ENCODE assay signal across 29 cellular contexts in genomic region chr5:24141046-24141445, GRCh38.
DNase-seq lines count a peak whose midpoint lies in the region; ATAC-seq and TF ChIP-seq lines count a peak whose summit lies in the region.
"Had no signal": no experiment of that assay in that cellular context is flagged by ENCODE, and none has a peak within 500 bp of the region (broad histone marks: within the 10 kb centered on the region; RNA-seq: fewer than 3 reads in every experiment).

No MANE protein-coding gene starts in this region.

- no peak overlapping the region for H3K27ac Mint-ChIP-seq in CD8-positive, alpha-beta memory T cell
- H3K27ac Mint-ChIP-seq: activated naive CD4-positive, alpha-beta T cell treated with anti-CD3 and anti-CD28 coated beads for 36 hours; B cell; T-cell had no signal

- WGBS in aorta, 2 donors: 45 to 62% methylated on average over 3 of the region's 3 CpGs

- peak; percentile 23 for DNase-seq in Right ventricle myocardium inferior (ENCODE audit: missing footprints)
- DNase-seq in right atrium auricular region (ENCODE audit: low spot score): no peak
- DNase-seq in head of caudate nucleus: peak in 28 of 42 donors; percentile 0 to 74 (median 27)
- DNase-seq in middle frontal gyrus (ENCODE audit: extremely low spot score, low spot score): peak; percentile 57
- DNase-seq in aorta: peak in 1 of 2 donors; percentile 49
- DNase-seq in NCI-H526 treated with DMSO at 0.1 percent for 48 hours (lab: John Stamatoyannopoulos, UW): no peak
- DNase-seq in CD8-positive, alpha-beta memory T cell: no peak
- DNase-seq: activated CD4-positive, alpha-beta T cell treated with anti-CD3 and anti-CD28 coated beads for 48 hours; activated naive CD4-positive, alpha-beta T cell treated with anti-CD3 and anti-CD28 coated beads for 36 hours; activated T-cell treated with anti-CD3 and anti-CD28 coated beads, Interleukin-2, amount 50 U/mL, for 48 hours; amniotic stem cell; central memory CD4-positive, alpha-beta T cell; DMS79; gastrocnemius medialis; Kasumi-1; NCI-H1092; NCI-H187 treated with DMSO at 0.1 percent for 48 hours; NCI-H226; OCI-M1; SHP77 treated with DMSO at 0.1 percent for 48 hours; stimulated activated CD4-positive, alpha-beta T cell treated with anti-CD3 and anti-CD28 coated beads, Interleukin-2, amount 100 ng/mL, for 48 hours; stimulated activated naive CD4-positive, alpha-beta T cell; T-cell; tibial artery had no signal

- ATAC-seq in Right ventricle myocardium inferior: no peak
- peak; percentile 19 for ATAC-seq in aorta (ENCODE audit: low FRiP score)
- ATAC-seq in GM19395 (IDR thresholded peaks at IDR 0.05; ENCODE audit: unreplicated experiment): no peak
- ATAC-seq: gastrocnemius medialis, psoas muscle, T-cell had no signal

- POLR2A ChIA-PET in CD8-positive, alpha-beta memory T cell (lab: Charles Lee): no interaction called here

- intact Hi-C loops in Right ventricle myocardium inferior (cut with DNase I): no loop called here
- intact Hi-C loops in head of caudate nucleus (cut with DNase I): no loop called here
- intact Hi-C loops in aorta (cut with DNase I): no loop called here

- no peak overlapping the region for H3K4me3 Mint-ChIP-seq in CD8-positive, alpha-beta memory T cell
- H3K4me3 Mint-ChIP-seq: activated naive CD4-positive, alpha-beta T cell treated with anti-CD3 and anti-CD28 coated beads for 36 hours; B cell; T-cell had no signal

- CTCF ChIA-PET in CD8-positive, alpha-beta memory T cell (lab: Charles Lee): no interaction called here

- H3K27me3 Mint-ChIP-seq in CD8-positive, alpha-beta memory T cell: no peaks in the 10 kb centered on the region
- H3K27me3 Mint-ChIP-seq: B cell, T-cell had no signal

- no peak overlapping the region for H3K4me3 ChIP-seq in right atrium auricular region
- H3K4me3 ChIP-seq in aorta (ENCODE audit: low read length in 2 of 2): no peak overlapping the region
- no peak overlapping the region for H3K4me3 ChIP-seq in CD8-positive, alpha-beta memory T cell (ENCODE audit: low read length)
- H3K4me3 ChIP-seq: gastrocnemius medialis, psoas muscle, tibial artery had no signal

- no peak for TF ChIP-seq CTCF in right atrium auricular region (IDR thresholded peaks at IDR 0.05)

- no peaks in the 10 kb centered on the region for H3K27me3 ChIP-seq in right atrium auricular region
- no peaks in the 10 kb centered on the region for H3K27me3 ChIP-seq in aorta (ENCODE audit: control insufficient read depth in 1 of 2, insufficient read depth in 2 of 2, low read length in 1 of 2)
- H3K27me3 ChIP-seq in CD8-positive, alpha-beta memory T cell (ENCODE audit: insufficient read depth, low read length, poor library complexity, severe bottlenecking): no peaks in the 10 kb centered on the region
- H3K27me3 ChIP-seq: gastrocnemius medialis, tibial artery had no signal

- H3K9me3 Mint-ChIP-seq in CD8-positive, alpha-beta memory T cell: peaks cover 3 to 24% (median 12%) of the 10 kb centered on the region in 5 donors

- H3K27ac ChIP-seq in right atrium auricular region (no peak overlapping the region), aorta (ENCODE audit: low read depth in 1 of 2, low read length in 2 of 2) (no peak overlapping the region)
- no peak overlapping the region for H3K27ac ChIP-seq in CD8-positive, alpha-beta memory T cell (ENCODE audit: low read depth, low read length)
- H3K27ac ChIP-seq: 22Rv1, epithelial cell of prostate, gastrocnemius medialis, psoas muscle, tibial artery had no signal

- no peaks in the 10 kb centered on the region for H3K9me3 ChIP-seq in right atrium auricular region
- H3K9me3 ChIP-seq in aorta (ENCODE audit: control insufficient read depth, low read length): no peaks in the 10 kb centered on the region
- H3K9me3 ChIP-seq in CD8-positive, alpha-beta memory T cell (ENCODE audit: low read length): no peaks in the 10 kb centered on the region
- H3K9me3 ChIP-seq: gastrocnemius medialis, psoas muscle, tibial artery had no signal

- H3K4me1 Mint-ChIP-seq in CD8-positive, alpha-beta memory T cell: no peaks in the 10 kb centered on the region
- H3K4me1 Mint-ChIP-seq: B cell, T-cell had no signal

- no peaks in the 10 kb centered on the region for H3K4me1 ChIP-seq in right atrium auricular region
- H3K4me1 ChIP-seq in aorta (ENCODE audit: control insufficient read depth in 1 of 2, insufficient read depth in 2 of 2, low read length in 2 of 2): no peaks in the 10 kb centered on the region
- no peaks in the 10 kb centered on the region for H3K4me1 ChIP-seq in CD8-positive, alpha-beta memory T cell (ENCODE audit: insufficient read depth, low read length)
- H3K4me1 ChIP-seq: gastrocnemius medialis, psoas muscle had no signal

- no peaks in the 10 kb centered on the region for H3K36me3 ChIP-seq in right atrium auricular region
- no peaks in the 10 kb centered on the region for H3K36me3 ChIP-seq in aorta (ENCODE audit: control insufficient read depth in 1 of 2, insufficient read depth in 2 of 2, low read length in 1 of 2)
- no peaks in the 10 kb centered on the region for H3K36me3 ChIP-seq in CD8-positive, alpha-beta memory T cell (ENCODE audit: insufficient read depth, low read length)
- H3K36me3 ChIP-seq: gastrocnemius medialis, tibial artery had no signal

- no peaks in the 10 kb centered on the region for H3K36me3 Mint-ChIP-seq in CD8-positive, alpha-beta memory T cell
- H3K36me3 Mint-ChIP-seq: T-cell had no signal

Comparison
In these comparisons a context has a peak if more than half of its experiments do, and no peak if none do; other contexts are left out.
1. DNase-seq: peak in Right ventricle myocardium inferior (single experiment), head of caudate nucleus (28 of 42) and middle frontal gyrus (single experiment); none in right atrium auricular region (single experiment), NCI-H526 treated with DMSO at 0.1 percent for 48 hours (single experiment) and CD8-positive, alpha-beta memory T cell (0 of 5).